In genomic region chr1:12537906-12538461, GRCh38 we compare ENCODE assay signal across 29 cellular contexts.
"Had no signal": no experiment of that assay in that cellular context is flagged by ENCODE, and none has a peak within 500 bp of the region (broad histone marks: within the 10 kb centered on the region; RNA-seq: fewer than 3 reads in every experiment).

No MANE protein-coding gene starts in this region.

- H3K27me3 Mint-ChIP-seq: activated CD4-positive, alpha-beta memory T cell treated with anti-CD3 and anti-CD28 coated beads for 36 hours; activated naive CD4-positive, alpha-beta T cell treated with anti-CD3 and anti-CD28 coated beads, Interleukin-2, amount 50 U/mL, for 24 hours; type B pancreatic cell had no signal

- DNase-seq: activated B cell treated with CpG ODN at 0.5 μM for 24 hours; activated CD4-positive, alpha-beta memory T cell treated with anti-CD3 and anti-CD28 coated beads for 36 hours; activated CD4-positive, alpha-beta T cell treated with anti-CD3 and anti-CD28 coated beads for 4 hours; activated gamma-delta T cell treated with Interleukin-2 at 50 U/mL for 16 hours; activated T-cell treated with anti-CD3 and anti-CD28 coated beads, Interleukin-2, amount 50 U/mL, for 72 hours; brain microvascular endothelial cell; central memory CD4-positive, alpha-beta T cell; dorsolateral prefrontal cortex; effector memory CD8-positive, alpha-beta T cell; hippocampal formation; kidney glomerular epithelial cell; left ventricle myocardium inferior; mammary epithelial cell; posterior cingulate gyrus; retina; stimulated activated CD4-positive, alpha-beta T cell treated with anti-CD3 and anti-CD28 coated beads, Interleukin-2, amount 100 ng/mL, for 24 hours; stomach; SW 1271; T-helper 17 cell; testis had no signal

- H3K4me3 Mint-ChIP-seq: activated B cell treated with CpG ODN at 0.5 μM for 24 hours; activated CD4-positive, alpha-beta memory T cell treated with anti-CD3 and anti-CD28 coated beads for 36 hours; activated naive CD4-positive, alpha-beta T cell treated with anti-CD3 and anti-CD28 coated beads, Interleukin-2, amount 50 U/mL, for 24 hours; activated T-cell treated with anti-CD3 and anti-CD28 coated beads, Interleukin-2, amount 50 U/mL, for 72 hours; effector memory CD8-positive, alpha-beta T cell; stimulated activated memory B cell treated with anti-CD40 and anti-IgM and Interleukin-4, amounts not matched to agents 10 μg/mL and 1 μg/mL and 100 μg/mL, for 72 hours; T-helper 17 cell; type B pancreatic cell had no signal

- H3K4me3 ChIP-seq: adrenal gland, ascending aorta, dorsolateral prefrontal cortex, esophagus muscularis mucosa, left ventricle myocardium inferior, SK-N-MC, stomach, testis had no signal

- H3K27me3 ChIP-seq: ascending aorta, brain microvascular endothelial cell, esophagus muscularis mucosa, stomach, testis had no signal

- H3K4me1 Mint-ChIP-seq: activated B cell treated with CpG ODN at 0.5 μM for 24 hours; stimulated activated memory B cell treated with anti-CD40 and anti-IgM and Interleukin-4, amounts not matched to agents 10 μg/mL and 1 μg/mL and 100 μg/mL, for 72 hours had no signal

- H3K27ac Mint-ChIP-seq: activated B cell treated with CpG ODN at 0.5 μM for 24 hours; activated CD4-positive, alpha-beta memory T cell treated with anti-CD3 and anti-CD28 coated beads for 36 hours; activated T-cell treated with anti-CD3 and anti-CD28 coated beads, Interleukin-2, amount 50 U/mL, for 72 hours; effector memory CD8-positive, alpha-beta T cell; stimulated activated memory B cell treated with anti-CD40 and anti-IgM and Interleukin-4, amounts not matched to agents 10 μg/mL and 1 μg/mL and 100 μg/mL, for 72 hours; T-helper 17 cell; type B pancreatic cell had no signal

- H3K27ac ChIP-seq: adrenal gland, dorsolateral prefrontal cortex, left ventricle myocardium inferior, SK-N-MC, testis had no signal

- H3K36me3 ChIP-seq: adrenal gland, ascending aorta, brain microvascular endothelial cell, esophagus muscularis mucosa, left ventricle myocardium inferior, stomach had no signal

- H3K9me3 ChIP-seq: stomach, testis had no signal

- FAIRE-seq: colon, frontal cortex had no signal

- ATAC-seq: activated T-cell treated with anti-CD3 and anti-CD28 coated beads, Interleukin-2, amount 50 U/mL, for 72 hours; effector memory CD8-positive, alpha-beta T cell; stimulated activated memory B cell treated with anti-CD40 and anti-IgM and Interleukin-4, amounts not matched to agents 10 μg/mL and 1 μg/mL and 100 μg/mL, for 72 hours; T-helper 17 cell had no signal
